ENCODE assay signal across 9 cellular contexts in the genomic region with DNA sequence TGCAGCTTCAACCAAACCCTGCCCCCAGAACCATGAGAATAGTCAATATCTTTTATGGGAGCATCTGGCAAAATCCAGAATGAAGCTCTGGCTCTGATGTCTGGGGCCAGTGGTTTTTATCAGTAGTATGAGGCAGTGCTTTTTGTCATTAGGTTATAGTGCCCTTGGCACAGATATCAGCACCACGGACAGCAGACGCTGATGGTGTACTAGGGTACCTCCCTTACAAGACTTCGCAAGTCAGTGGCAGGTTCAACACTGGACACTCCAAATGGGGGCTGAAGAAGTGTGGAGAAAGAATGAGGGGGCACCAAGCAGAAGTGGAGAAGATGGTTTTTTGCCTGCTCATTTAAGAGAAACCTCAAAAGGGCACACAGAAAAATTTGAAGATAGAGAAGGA.
DNase-seq lines count a peak whose midpoint lies in the region; ATAC-seq lines count a peak whose summit lies in the region.
"Had no signal": no experiment of that assay in that cellular context is flagged by ENCODE, and none has a peak within 500 bp of the region (broad histone marks: within the 10 kb centered on the region; RNA-seq: fewer than 3 reads in every experiment).

No MANE protein-coding gene starts in this region.

- no peak overlapping the region for H3K4me3 Mint-ChIP-seq in activated naive CD8-positive, alpha-beta T cell treated with anti-CD3 and anti-CD28 coated beads, Interleukin-2, amount 50 U/mL, for 24 hours
- H3K4me3 Mint-ChIP-seq in natural killer cell treated with Interleukin-12 subunit alpha and Interleukin-12 subunit beta and Interleukin-15 and Interleukin-18, amount 100 ng/mL, for 72 hours = no peak overlapping the region

- ATAC-seq in GM18868 (IDR thresholded peaks at IDR 0.05; ENCODE audit: unreplicated experiment) (peak; percentile 63), HG03432 (IDR thresholded peaks at IDR 0.05; ENCODE audit: unreplicated experiment) (peak; percentile 78), GM18909 (IDR thresholded peaks at IDR 0.05; ENCODE audit: poor library complexity, unreplicated experiment) (no peak)
- ATAC-seq in activated naive CD8-positive, alpha-beta T cell treated with anti-CD3 and anti-CD28 coated beads, Interleukin-2, amount 50 U/mL, for 24 hours = no peak
- no peak for ATAC-seq in natural killer cell treated with Interleukin-12 subunit alpha and Interleukin-12 subunit beta and Interleukin-15 and Interleukin-18, amount 100 ng/mL, for 72 hours

- DNase-seq in activated naive CD8-positive, alpha-beta T cell treated with anti-CD3 and anti-CD28 coated beads, Interleukin-2, amount 50 U/mL, for 24 hours = peak; percentile 3
- DNase-seq in lung microvascular endothelial cell (ENCODE audit: low read depth in 2 of 2) (peak; percentile 72 to 81), caudate nucleus (lab: John Stamatoyannopoulos, UW) (no peak), Ammon's horn (ENCODE audit: low spot score) (no peak)
- no peak for DNase-seq in natural killer cell treated with Interleukin-12 subunit alpha and Interleukin-12 subunit beta and Interleukin-15 and Interleukin-18, amount 100 ng/mL, for 72 hours (ENCODE audit: low spot score)
- DNase-seq: Peyer's patch had no signal

- no peaks in the 10 kb centered on the region for H3K9me3 Mint-ChIP-seq in activated naive CD8-positive, alpha-beta T cell treated with anti-CD3 and anti-CD28 coated beads, Interleukin-2, amount 50 U/mL, for 24 hours
- H3K9me3 Mint-ChIP-seq in natural killer cell treated with Interleukin-12 subunit alpha and Interleukin-12 subunit beta and Interleukin-15 and Interleukin-18, amount 100 ng/mL, for 72 hours = peaks cover 9% of the 10 kb centered on the region

- no peak overlapping the region for H3K27ac Mint-ChIP-seq in activated naive CD8-positive, alpha-beta T cell treated with anti-CD3 and anti-CD28 coated beads, Interleukin-2, amount 50 U/mL, for 24 hours
- no peak overlapping the region for H3K27ac Mint-ChIP-seq in natural killer cell treated with Interleukin-12 subunit alpha and Interleukin-12 subunit beta and Interleukin-15 and Interleukin-18, amount 100 ng/mL, for 72 hours

- H3K27me3 Mint-ChIP-seq in activated naive CD8-positive, alpha-beta T cell treated with anti-CD3 and anti-CD28 coated beads, Interleukin-2, amount 50 U/mL, for 24 hours = no peaks in the 10 kb centered on the region
- no peaks in the 10 kb centered on the region for H3K27me3 Mint-ChIP-seq in natural killer cell treated with Interleukin-12 subunit alpha and Interleukin-12 subunit beta and Interleukin-15 and Interleukin-18, amount 100 ng/mL, for 72 hours

- no peaks in the 10 kb centered on the region for H3K36me3 Mint-ChIP-seq in activated naive CD8-positive, alpha-beta T cell treated with anti-CD3 and anti-CD28 coated beads, Interleukin-2, amount 50 U/mL, for 24 hours (ENCODE audit: low read depth)
- no peaks in the 10 kb centered on the region for H3K36me3 Mint-ChIP-seq in natural killer cell treated with Interleukin-12 subunit alpha and Interleukin-12 subunit beta and Interleukin-15 and Interleukin-18, amount 100 ng/mL, for 72 hours

- H3K4me1 Mint-ChIP-seq in activated naive CD8-positive, alpha-beta T cell treated with anti-CD3 and anti-CD28 coated beads, Interleukin-2, amount 50 U/mL, for 24 hours = no peaks in the 10 kb centered on the region
- H3K4me1 Mint-ChIP-seq in natural killer cell treated with Interleukin-12 subunit alpha and Interleukin-12 subunit beta and Interleukin-15 and Interleukin-18, amount 100 ng/mL, for 72 hours (ENCODE audit: low read depth in 2 of 2) = no peaks in the 10 kb centered on the region

- H3K27ac ChIP-seq in caudate nucleus (ENCODE audit: low read depth, low read length) = no peak overlapping the region
- H3K27ac ChIP-seq: Peyer's patch had no signal

Comparison
In these comparisons a context has a peak if more than half of its experiments do, and no peak if none do; other contexts are left out.
1. ATAC-seq: peak in GM18868 (single experiment) and HG03432 (single experiment); none in activated naive CD8-positive, alpha-beta T cell treated with anti-CD3 and anti-CD28 coated beads, Interleukin-2, amount 50 U/mL, for 24 hours (single experiment), GM18909 (single experiment) and natural killer cell treated with Interleukin-12 subunit alpha and Interleukin-12 subunit beta and Interleukin-15 and Interleukin-18, amount 100 ng/mL, for 72 hours (0 of 2).
2. DNase-seq: peak in activated naive CD8-positive, alpha-beta T cell treated with anti-CD3 and anti-CD28 coated beads, Interleukin-2, amount 50 U/mL, for 24 hours (single experiment) and lung microvascular endothelial cell (2 of 2); none in caudate nucleus (0 of 61), Ammon's horn (single experiment) and natural killer cell treated with Interleukin-12 subunit alpha and Interleukin-12 subunit beta and Interleukin-15 and Interleukin-18, amount 100 ng/mL, for 72 hours (single experiment).